ENCODE assay signal across 9 cellular contexts in the genomic region with DNA sequence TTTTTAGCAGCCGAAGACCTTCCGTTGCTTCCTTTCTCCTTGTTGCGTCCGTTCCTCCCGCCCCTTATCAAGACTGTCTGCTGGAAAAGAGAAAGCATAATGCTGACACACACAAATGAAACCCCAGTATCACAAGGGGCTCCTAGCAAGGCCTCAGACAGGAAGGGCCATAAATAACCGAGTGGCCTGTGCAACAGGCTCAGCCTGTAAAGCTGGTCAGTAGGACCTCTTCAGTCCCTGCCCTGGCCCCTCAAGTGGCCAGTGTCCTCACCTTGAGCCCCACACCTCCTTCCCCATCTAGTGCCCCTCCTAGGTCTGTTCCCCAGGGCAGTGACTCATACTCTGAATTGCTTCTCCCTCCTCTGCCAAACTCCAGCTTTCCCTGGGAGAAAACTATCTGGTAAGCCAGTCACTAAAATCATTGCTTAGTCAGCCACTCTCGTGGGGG.
DNase-seq lines count a peak whose midpoint lies in the region; ATAC-seq and TF ChIP-seq lines count a peak whose summit lies in the region.
"Had no signal": no experiment of that assay in that cellular context is flagged by ENCODE, and none has a peak within 500 bp of the region (broad histone marks: within the 10 kb centered on the region; RNA-seq: fewer than 3 reads in every experiment).

No MANE protein-coding gene starts in this region.

- ATAC-seq in foreskin keratinocyte (peak; percentile 96), HG03378 (IDR thresholded peaks at IDR 0.05; ENCODE audit: unreplicated experiment) (no peak), HG02852 (IDR thresholded peaks at IDR 0.05; ENCODE audit: unreplicated experiment) (no peak)
- no peak for ATAC-seq in naive thymus-derived CD4-positive, alpha-beta T cell

- intact Hi-C loops in naive thymus-derived CD4-positive, alpha-beta T cell (cut with micrococcal nuclease) = no loop called here

- CTCF ChIA-PET in BJ (lab: Yijun Ruan, JAX) = interaction anchor here (0.9 to 1.7 kb wide), 4 partner anchors 11 to 482 kb away, joined by 3 to 6 read pairs (median 3); a partner anchor contains a TSS
- CTCF ChIA-PET in RWPE1 (lab: Yijun Ruan, JAX) = interaction anchor here (0.6 to 2.2 kb wide), 4 partner anchors 11 to 726 kb away, joined by 6 to 9 read pairs (median 6); no protein-coding TSS in a partner anchor
- CTCF ChIA-PET in naive thymus-derived CD4-positive, alpha-beta T cell (lab: Charles Lee) = no interaction called here

- no peaks in the 10 kb centered on the region for H3K9me3 ChIP-seq in naive thymus-derived CD4-positive, alpha-beta T cell (ENCODE audit: control insufficient read depth in 2 of 3, low read length in 3 of 3)

- H3K27ac ChIP-seq in RWPE1 (no peak overlapping the region), foreskin keratinocyte (no peak overlapping the region)
- no peak overlapping the region for H3K27ac ChIP-seq in naive thymus-derived CD4-positive, alpha-beta T cell (ENCODE audit: low read depth, low read length)

- no peaks in the 10 kb centered on the region for H3K27me3 ChIP-seq in BJ (ENCODE audit: control insufficient read depth, insufficient read depth, low read length)
- no peaks in the 10 kb centered on the region for H3K27me3 ChIP-seq in foreskin keratinocyte
- H3K27me3 ChIP-seq in naive thymus-derived CD4-positive, alpha-beta T cell (ENCODE audit: control insufficient read depth in 2 of 2, insufficient read depth in 2 of 2, low read length in 2 of 2) = no peaks in the 10 kb centered on the region

- H3K4me3 ChIP-seq in BJ (ENCODE audit: low read depth, low read length) = no peak overlapping the region
- H3K4me3 ChIP-seq in naive thymus-derived CD4-positive, alpha-beta T cell (ENCODE audit: low read length) = no peak overlapping the region
- H3K4me3 ChIP-seq: skin epidermis had no signal

- no peaks in the 10 kb centered on the region for H3K36me3 Mint-ChIP-seq in naive thymus-derived CD4-positive, alpha-beta T cell

- DNase-seq in BJ (ENCODE audit: low read depth) (peak; percentile 49), RWPE1 (ENCODE audit: low spot score) (peak; percentile 72), foreskin keratinocyte (peak; percentile 23 to 59), pons (ENCODE audit: low spot score) (peak; percentile 75), NCI-H1417 treated with DMSO at 0.1 percent for 48 hours (lab: John Stamatoyannopoulos, UW) (no peak)
- no peak for DNase-seq in naive thymus-derived CD4-positive, alpha-beta T cell

- POLR2A ChIA-PET in BJ (lab: Charles Lee) (no interaction called here), RWPE1 (lab: Yijun Ruan, JAX; ENCODE audit: low non-redundant PET) (no interaction called here)
- POLR2A ChIA-PET in naive thymus-derived CD4-positive, alpha-beta T cell (lab: Charles Lee) = no interaction called here

- H3K27ac Mint-ChIP-seq in naive thymus-derived CD4-positive, alpha-beta T cell = no peak overlapping the region

- TF ChIP-seq CTCF in BJ (IDR thresholded peaks at IDR 0.05; ENCODE audit: insufficient read depth, low read depth, low read length) (no peak), RWPE1 (conservative IDR thresholded peaks at IDR 0.05; ENCODE audit: low read depth) (no peak), foreskin keratinocyte (conservative IDR thresholded peaks at IDR 0.05) (no peak)

- no peak overlapping the region for H3K4me3 Mint-ChIP-seq in naive thymus-derived CD4-positive, alpha-beta T cell

- H3K27me3 Mint-ChIP-seq in naive thymus-derived CD4-positive, alpha-beta T cell = peaks cover 0 to 25% (median 0%) of the 10 kb centered on the region in 5 donors

- H3K9me3 Mint-ChIP-seq in naive thymus-derived CD4-positive, alpha-beta T cell = peaks cover 0 to 4% (median 1%) of the 10 kb centered on the region in 11 donors

- H3K36me3 ChIP-seq in BJ (ENCODE audit: control insufficient read depth, insufficient read depth, low read length) = no peaks in the 10 kb centered on the region
- no peaks in the 10 kb centered on the region for H3K36me3 ChIP-seq in naive thymus-derived CD4-positive, alpha-beta T cell (ENCODE audit: control insufficient read depth in 2 of 3, insufficient read depth in 3 of 3, low read length in 3 of 3)

- H3K4me1 ChIP-seq in foreskin keratinocyte = peaks cover 5% of the 10 kb centered on the region
- no peaks in the 10 kb centered on the region for H3K4me1 ChIP-seq in naive thymus-derived CD4-positive, alpha-beta T cell (ENCODE audit: control insufficient read depth in 2 of 2, insufficient read depth in 2 of 2, low read length in 2 of 2)

- H3K4me1 Mint-ChIP-seq in naive thymus-derived CD4-positive, alpha-beta T cell = no peaks in the 10 kb centered on the region

Comparison
In these comparisons a context has a peak if more than half of its experiments do, and no peak if none do; other contexts are left out.
1. DNase-seq: peak in BJ (single experiment), RWPE1 (single experiment), foreskin keratinocyte (2 of 2) and pons (single experiment); none in NCI-H1417 treated with DMSO at 0.1 percent for 48 hours (single experiment) and naive thymus-derived CD4-positive, alpha-beta T cell (0 of 9).